Comparison of ENCODE assay signal across 1 cellular context in the genomic region with DNA sequence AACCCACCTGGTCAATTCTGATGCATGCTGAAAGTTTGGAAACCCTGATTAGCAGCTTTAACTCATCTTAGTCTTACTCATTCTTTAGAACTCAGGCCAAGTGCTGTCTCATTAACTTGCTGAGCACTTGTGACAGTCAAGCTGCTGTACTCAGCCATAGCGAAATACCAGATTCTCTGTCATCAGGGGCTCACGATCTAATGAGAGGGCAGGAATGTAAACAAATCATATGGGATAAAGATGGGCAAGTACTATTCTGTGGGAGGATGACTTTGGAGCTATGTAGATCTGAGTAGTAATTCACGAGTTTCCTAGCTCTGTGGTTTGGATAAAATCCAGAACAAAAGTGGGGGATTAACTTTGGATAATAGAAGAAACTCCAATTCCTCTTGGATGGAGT.
TF ChIP-seq lines count a peak whose summit lies in the region.

No MANE protein-coding gene starts in this region.

TF ChIP-seq in SK-N-SH treated with all-trans-retinoic acid at 6 μM for 48 hours, 23 proteins besides CTCF, POLR2A, EP300 and RAD21 (continued from another document):
- TF ChIP-seq TSHZ2 (CRISPR knock-in tag; IDR thresholded peaks at IDR 0.05), result no peak
- no peak for TF ChIP-seq TCF4 (CRISPR knock-in tag; IDR thresholded peaks at IDR 0.05; ENCODE audit: borderline replicate concordance)
- TF ChIP-seq ESRRG (CRISPR knock-in tag; IDR thresholded peaks at IDR 0.05), result no peak
- no peak for TF ChIP-seq ARNTL (CRISPR knock-in tag; IDR thresholded peaks at IDR 0.05; ENCODE audit: borderline replicate concordance, low read depth)
- no peak for TF ChIP-seq CSDC2 (CRISPR knock-in tag; IDR thresholded peaks at IDR 0.05)
- no peak for TF ChIP-seq ISL1 (CRISPR knock-in tag; IDR thresholded peaks at IDR 0.05)
- TF ChIP-seq ZNF565 (CRISPR knock-in tag; conservative IDR thresholded peaks at IDR 0.05; ENCODE audit: low read depth), result no peak
- no peak for TF ChIP-seq SNAI2 (CRISPR knock-in tag; IDR thresholded peaks at IDR 0.05)
